In genomic region chr6:15316754-15317153, GRCh38 we compare ENCODE assay signal across 24 cellular contexts.
A peak's percentile ranks its signal among the peaks of the same experiment; 100 is the strongest.
DNase-seq lines count a peak whose midpoint lies in the region; ATAC-seq and TF ChIP-seq lines count a peak whose summit lies in the region.
"Had no signal": no experiment of that assay in that cellular context is flagged by ENCODE, and none has a peak within 500 bp of the region (broad histone marks: within the 10 kb centered on the region; RNA-seq: fewer than 3 reads in every experiment).

No MANE protein-coding gene starts in this region.

- H3K27me3 ChIP-seq in CD4-positive, CD25-positive, alpha-beta regulatory T cell (ENCODE audit: control insufficient read depth, insufficient read depth, low read length), result no peaks in the 10 kb centered on the region
- no peaks in the 10 kb centered on the region for H3K27me3 ChIP-seq in CD4-positive, alpha-beta memory T cell (ENCODE audit: insufficient read depth, low read length)
- no peaks in the 10 kb centered on the region for H3K27me3 ChIP-seq in vagina
- H3K27me3 ChIP-seq: gastroesophageal sphincter, ovary, SJSA1 had no signal

- no peaks in the 10 kb centered on the region for H3K9me3 Mint-ChIP-seq in activated CD4-positive, alpha-beta memory T cell treated with anti-CD3 and anti-CD28 coated beads for 36 hours
- H3K9me3 Mint-ChIP-seq in activated CD4-positive, alpha-beta memory T cell treated with anti-CD3 and anti-CD28 coated beads, Interleukin-2, amount 10 ng/mL, durations not matched to agents 7 days and 5 days, result no peaks in the 10 kb centered on the region
- H3K9me3 Mint-ChIP-seq in CD4-positive, CD25-positive, alpha-beta regulatory T cell, result no peaks in the 10 kb centered on the region
- no peaks in the 10 kb centered on the region for H3K9me3 Mint-ChIP-seq in T-cell
- H3K9me3 Mint-ChIP-seq in central memory CD8-positive, alpha-beta T cell, result no peaks in the 10 kb centered on the region
- H3K9me3 Mint-ChIP-seq in CD4-positive, alpha-beta memory T cell, result no peaks in the 10 kb centered on the region
- H3K9me3 Mint-ChIP-seq: mesothelial cell of epicardium; nephron; stimulated activated effector memory CD8-positive, alpha-beta T cell treated with anti-CD3 and anti-CD28 coated beads, Interleukin-12 subunit alpha, Interleukin-12 subunit beta, amount 100 ng/mL, for 72 hours had no signal

- no peaks in the 10 kb centered on the region for H3K9me3 ChIP-seq in CD4-positive, CD25-positive, alpha-beta regulatory T cell (ENCODE audit: control insufficient read depth in 2 of 2, low read length in 2 of 2)
- no peaks in the 10 kb centered on the region for H3K9me3 ChIP-seq in CD4-positive, alpha-beta memory T cell (ENCODE audit: control insufficient read depth in 1 of 2, low read length in 2 of 2)
- no peaks in the 10 kb centered on the region for H3K9me3 ChIP-seq in vagina
- H3K9me3 ChIP-seq: gastroesophageal sphincter, ovary, SJSA1, thoracic aorta had no signal

- intact Hi-C loops in activated CD4-positive, alpha-beta memory T cell treated with anti-CD3 and anti-CD28 coated beads for 36 hours (cut with micrococcal nuclease), result loop anchor here (1.0 kb wide), 1 partner anchor 11 kb away; no protein-coding TSS in a partner anchor
- intact Hi-C loops in CD4-positive, alpha-beta memory T cell (cut with micrococcal nuclease), result no loop called here
- intact Hi-C loops in vagina (cut with DNase I), result no loop called here

- POLR2A ChIA-PET in activated CD4-positive, alpha-beta memory T cell treated with anti-CD3 and anti-CD28 coated beads for 36 hours (lab: Charles Lee), result no interaction called here
- POLR2A ChIA-PET in activated CD4-positive, alpha-beta memory T cell treated with anti-CD3 and anti-CD28 coated beads, Interleukin-2, amount 10 ng/mL, durations not matched to agents 7 days and 5 days (lab: Charles Lee), result no interaction called here
- POLR2A ChIA-PET in T-cell (lab: Charles Lee), result no interaction called here
- POLR2A ChIA-PET in CD4-positive, alpha-beta memory T cell (lab: Charles Lee; ENCODE audit: partially characterized antibody), result interaction anchor here (1.1 kb wide), 1 partner anchor 70 kb away, joined by 3 read pairs; no protein-coding TSS in a partner anchor

- no peaks in the 10 kb centered on the region for H3K27me3 Mint-ChIP-seq in activated CD4-positive, alpha-beta memory T cell treated with anti-CD3 and anti-CD28 coated beads for 36 hours
- no peaks in the 10 kb centered on the region for H3K27me3 Mint-ChIP-seq in activated CD4-positive, alpha-beta memory T cell treated with anti-CD3 and anti-CD28 coated beads, Interleukin-2, amount 10 ng/mL, durations not matched to agents 7 days and 5 days
- H3K27me3 Mint-ChIP-seq in CD4-positive, CD25-positive, alpha-beta regulatory T cell, result no peaks in the 10 kb centered on the region
- no peaks in the 10 kb centered on the region for H3K27me3 Mint-ChIP-seq in T-cell
- no peaks in the 10 kb centered on the region for H3K27me3 Mint-ChIP-seq in central memory CD8-positive, alpha-beta T cell
- no peaks in the 10 kb centered on the region for H3K27me3 Mint-ChIP-seq in CD4-positive, alpha-beta memory T cell

- H3K4me3 Mint-ChIP-seq in activated CD4-positive, alpha-beta memory T cell treated with anti-CD3 and anti-CD28 coated beads for 36 hours, result no peak overlapping the region
- no peak overlapping the region for H3K4me3 Mint-ChIP-seq in activated CD4-positive, alpha-beta memory T cell treated with anti-CD3 and anti-CD28 coated beads, Interleukin-2, amount 10 ng/mL, durations not matched to agents 7 days and 5 days
- peak overlapping the region in 2 of 4 donors; percentile 37 to 74 for H3K4me3 Mint-ChIP-seq in CD4-positive, CD25-positive, alpha-beta regulatory T cell
- H3K4me3 Mint-ChIP-seq in T-cell, result peak overlapping the region in 2 of 3 donors; percentile 15 to 62
- H3K4me3 Mint-ChIP-seq in central memory CD8-positive, alpha-beta T cell, result no peak overlapping the region
- H3K4me3 Mint-ChIP-seq in CD4-positive, alpha-beta memory T cell, result peak overlapping the region in 4 of 8 donors; percentile 23 to 54 (median 52)
- H3K4me3 Mint-ChIP-seq: mesothelial cell of epicardium; nephron; stimulated activated effector memory CD8-positive, alpha-beta T cell treated with anti-CD3 and anti-CD28 coated beads, Interleukin-12 subunit alpha, Interleukin-12 subunit beta, amount 100 ng/mL, for 72 hours had no signal

- no peak for TF ChIP-seq CTCF in vagina (IDR thresholded peaks at IDR 0.05)

- peaks cover 96% of the 10 kb centered on the region for H3K4me1 Mint-ChIP-seq in activated CD4-positive, alpha-beta memory T cell treated with anti-CD3 and anti-CD28 coated beads for 36 hours (ENCODE audit: low read depth)
- peaks cover 72% of the 10 kb centered on the region for H3K4me1 Mint-ChIP-seq in activated CD4-positive, alpha-beta memory T cell treated with anti-CD3 and anti-CD28 coated beads, Interleukin-2, amount 10 ng/mL, durations not matched to agents 7 days and 5 days
- H3K4me1 Mint-ChIP-seq in CD4-positive, CD25-positive, alpha-beta regulatory T cell, result peaks cover 34 to 91% (median 81%) of the 10 kb centered on the region in 4 donors
- H3K4me1 Mint-ChIP-seq in T-cell, result peaks cover 91 to 95% (median 94%) of the 10 kb centered on the region in 3 donors
- H3K4me1 Mint-ChIP-seq in central memory CD8-positive, alpha-beta T cell, result peaks cover 88% of the 10 kb centered on the region
- peaks cover 70 to 95% (median 81%) of the 10 kb centered on the region in 4 donors for H3K4me1 Mint-ChIP-seq in CD4-positive, alpha-beta memory T cell

- DNase-seq in activated CD4-positive, alpha-beta memory T cell treated with anti-CD3 and anti-CD28 coated beads for 36 hours, result no peak
- DNase-seq in activated CD4-positive, alpha-beta memory T cell treated with anti-CD3 and anti-CD28 coated beads, Interleukin-2, amount 10 ng/mL, durations not matched to agents 7 days and 5 days, result no peak
- no peak for DNase-seq in CD4-positive, CD25-positive, alpha-beta regulatory T cell
- DNase-seq in T-cell (no peak), SK-N-DZ (ENCODE audit: low spot score) (no peak), vagina (ENCODE audit: extremely low spot score in 2 of 2) (no peak)
- no peak for DNase-seq in central memory CD8-positive, alpha-beta T cell (ENCODE audit: low spot score in 2 of 2)
- DNase-seq in CD4-positive, alpha-beta memory T cell, result no peak
- DNase-seq: activated effector memory CD4-positive, alpha-beta T cell treated with anti-CD3 and anti-CD28 coated beads, Interleukin-2, amount 50 U/mL, for 16 hours; anterior cingulate cortex; cortex of kidney; left ventricle myocardium superior; NCI-H1092 treated with DMSO at 0.1 percent for 48 hours; NCI-H1930; NCI-H526 treated with DMSO at 0.1 percent for 48 hours; ovary; retina; stimulated activated CD4-positive, alpha-beta T cell treated with anti-CD3 and anti-CD28 coated beads, Interleukin-2, amount 100 ng/mL, for 48 hours had no signal

- H3K36me3 ChIP-seq in CD4-positive, CD25-positive, alpha-beta regulatory T cell (ENCODE audit: control insufficient read depth, insufficient read depth, low read length), result no peaks in the 10 kb centered on the region
- no peaks in the 10 kb centered on the region for H3K36me3 ChIP-seq in CD4-positive, alpha-beta memory T cell (ENCODE audit: insufficient read depth, low read length)
- no peaks in the 10 kb centered on the region for H3K36me3 ChIP-seq in vagina
- H3K36me3 ChIP-seq: gastroesophageal sphincter, ovary, SJSA1, thoracic aorta had no signal

- CTCF ChIA-PET in activated CD4-positive, alpha-beta memory T cell treated with anti-CD3 and anti-CD28 coated beads for 36 hours (lab: Charles Lee), result no interaction called here
- CTCF ChIA-PET in activated CD4-positive, alpha-beta memory T cell treated with anti-CD3 and anti-CD28 coated beads, Interleukin-2, amount 10 ng/mL, durations not matched to agents 7 days and 5 days (lab: Charles Lee), result no interaction called here
- CTCF ChIA-PET in T-cell (lab: Charles Lee), result no interaction called here
- CTCF ChIA-PET in CD4-positive, alpha-beta memory T cell (lab: Charles Lee; ENCODE audit: partially characterized antibody), result no interaction called here

- peak overlapping the region; percentile 67 for H3K27ac Mint-ChIP-seq in activated CD4-positive, alpha-beta memory T cell treated with anti-CD3 and anti-CD28 coated beads for 36 hours
- H3K27ac Mint-ChIP-seq in activated CD4-positive, alpha-beta memory T cell treated with anti-CD3 and anti-CD28 coated beads, Interleukin-2, amount 10 ng/mL, durations not matched to agents 7 days and 5 days, result no peak overlapping the region
- peak overlapping the region in 2 of 3 donors; percentile 15 to 85 for H3K27ac Mint-ChIP-seq in CD4-positive, CD25-positive, alpha-beta regulatory T cell
- peak overlapping the region; percentile 25 to 56 for H3K27ac Mint-ChIP-seq in T-cell
- peak overlapping the region; percentile 22 for H3K27ac Mint-ChIP-seq in central memory CD8-positive, alpha-beta T cell (ENCODE audit: low read depth)
- peak overlapping the region in 3 of 7 donors; percentile 20 to 53 (median 23) for H3K27ac Mint-ChIP-seq in CD4-positive, alpha-beta memory T cell
- H3K27ac Mint-ChIP-seq: mesothelial cell of epicardium, nephron had no signal

- no peak overlapping the region for H3K4me3 ChIP-seq in CD4-positive, CD25-positive, alpha-beta regulatory T cell (ENCODE audit: low read depth, low read length)
- H3K4me3 ChIP-seq in CD4-positive, alpha-beta memory T cell (ENCODE audit: low read length in 2 of 2), result no peak overlapping the region
- no peak overlapping the region for H3K4me3 ChIP-seq in vagina
- H3K4me3 ChIP-seq: gastroesophageal sphincter, ovary, SJSA1, thoracic aorta had no signal

- peaks cover 27% of the 10 kb centered on the region for H3K4me1 ChIP-seq in CD4-positive, CD25-positive, alpha-beta regulatory T cell (ENCODE audit: control insufficient read depth, insufficient read depth, low read length, poor library complexity, severe bottlenecking)
- peaks cover 77% of the 10 kb centered on the region for H3K4me1 ChIP-seq in CD4-positive, alpha-beta memory T cell (ENCODE audit: insufficient read depth, low read length)
- peaks cover 12% of the 10 kb centered on the region for H3K4me1 ChIP-seq in vagina

- ATAC-seq in CD4-positive, CD25-positive, alpha-beta regulatory T cell (ENCODE audit: low read depth in 2 of 2), result no peak
- ATAC-seq in T-cell (replicated peaks in 1 of 4), result no peak
- ATAC-seq in central memory CD8-positive, alpha-beta T cell (replicated peaks; ENCODE audit: extremely low read depth, poor library complexity, severe bottlenecking), result no peak
- ATAC-seq: gastroesophageal sphincter; left ventricle myocardium superior; stimulated activated effector memory CD8-positive, alpha-beta T cell treated with anti-CD3 and anti-CD28 coated beads, Interleukin-12 subunit alpha, Interleukin-12 subunit beta, amount 100 ng/mL, for 72 hours had no signal

- TF ChIP-seq POLR2A in vagina (IDR thresholded peaks at IDR 0.05), result no peak

- peaks cover 12% of the 10 kb centered on the region for H3K36me3 Mint-ChIP-seq in activated CD4-positive, alpha-beta memory T cell treated with anti-CD3 and anti-CD28 coated beads for 36 hours
- H3K36me3 Mint-ChIP-seq in activated CD4-positive, alpha-beta memory T cell treated with anti-CD3 and anti-CD28 coated beads, Interleukin-2, amount 10 ng/mL, durations not matched to agents 7 days and 5 days (ENCODE audit: low read depth), result peaks cover 34% of the 10 kb centered on the region
- peaks cover 4% of the 10 kb centered on the region for H3K36me3 Mint-ChIP-seq in CD4-positive, CD25-positive, alpha-beta regulatory T cell
- H3K36me3 Mint-ChIP-seq in T-cell, result no peaks in the 10 kb centered on the region
- H3K36me3 Mint-ChIP-seq in central memory CD8-positive, alpha-beta T cell (ENCODE audit: insufficient read depth), result peaks cover 6% of the 10 kb centered on the region
- H3K36me3 Mint-ChIP-seq in CD4-positive, alpha-beta memory T cell, result no peaks in the 10 kb centered on the region
- H3K36me3 Mint-ChIP-seq: mesothelial cell of epicardium had no signal

- no peak overlapping the region for H3K27ac ChIP-seq in CD4-positive, CD25-positive, alpha-beta regulatory T cell (ENCODE audit: insufficient read depth, low read length, poor library complexity, severe bottlenecking)
- no peak overlapping the region for H3K27ac ChIP-seq in CD4-positive, alpha-beta memory T cell (ENCODE audit: low read depth, low read length)
- H3K27ac ChIP-seq in vagina, result no peak overlapping the region
- H3K27ac ChIP-seq: gastroesophageal sphincter, ovary, SJSA1, thoracic aorta had no signal

Comparison
In these comparisons a context has a peak if more than half of its experiments do, and no peak if none do; other contexts are left out.
1. H3K4me3 Mint-ChIP-seq: peak in T-cell (2 of 3); none in activated CD4-positive, alpha-beta memory T cell treated with anti-CD3 and anti-CD28 coated beads for 36 hours (single experiment), activated CD4-positive, alpha-beta memory T cell treated with anti-CD3 and anti-CD28 coated beads, Interleukin-2, amount 10 ng/mL, durations not matched to agents 7 days and 5 days (single experiment) and central memory CD8-positive, alpha-beta T cell (single experiment).